In genomic region chr10:102310356-102311024, GRCh38 we compare ENCODE assay signal across 9 cellular contexts.
DNase-seq lines count a peak whose midpoint lies in the region; ATAC-seq and TF ChIP-seq lines count a peak whose summit lies in the region.
"Had no signal": no experiment of that assay in that cellular context is flagged by ENCODE, and none has a peak within 500 bp of the region (broad histone marks: within the 10 kb centered on the region; RNA-seq: fewer than 3 reads in every experiment).

No MANE protein-coding gene starts in this region.

- no peak overlapping the region for H3K4me3 Mint-ChIP-seq in brain
- H3K4me3 Mint-ChIP-seq: stimulated activated naive CD8-positive, alpha-beta T cell treated with anti-CD3 and anti-CD28 coated beads, Interleukin-15, Interleukin-2, amounts not matched to agents 100 ng/mL and 50 ng/mL, for 24 hours had no signal

- H3K27me3 ChIP-seq in skeletal muscle tissue (ENCODE audit: control insufficient read depth in 3 of 3, insufficient read depth in 3 of 3, low read length in 3 of 3) = no peaks in the 10 kb centered on the region
- no peaks in the 10 kb centered on the region for H3K27me3 ChIP-seq in thyroid gland
- no peaks in the 10 kb centered on the region for H3K27me3 ChIP-seq in Peyer's patch

- WGBS in thyroid gland, 2 donors = 75 to 83% methylated on average over 4 of the region's 4 CpGs

- H3K27me3 Mint-ChIP-seq in brain = no peaks in the 10 kb centered on the region
- H3K27me3 Mint-ChIP-seq: stimulated activated naive CD8-positive, alpha-beta T cell treated with anti-CD3 and anti-CD28 coated beads, Interleukin-15, Interleukin-2, amounts not matched to agents 100 ng/mL and 50 ng/mL, for 24 hours had no signal

- no peaks in the 10 kb centered on the region for H3K36me3 ChIP-seq in skeletal muscle tissue (ENCODE audit: control insufficient read depth in 3 of 3, insufficient read depth in 3 of 3, low read length in 3 of 3)
- no peaks in the 10 kb centered on the region for H3K36me3 ChIP-seq in thyroid gland
- H3K36me3 ChIP-seq in Peyer's patch = peaks cover 0 to 16% (median 0%) of the 10 kb centered on the region in 3 donors

- no peak for TF ChIP-seq POLR2A in thyroid gland (IDR thresholded peaks at IDR 0.05)
- no peak for TF ChIP-seq POLR2A in Peyer's patch (IDR thresholded peaks at IDR 0.05)

- H3K36me3 Mint-ChIP-seq in brain = peaks cover 34% of the 10 kb centered on the region

- H3K4me3 ChIP-seq in skeletal muscle tissue (ENCODE audit: low read length in 3 of 3) = no peak overlapping the region
- no peak overlapping the region for H3K4me3 ChIP-seq in thyroid gland (replicated peaks in 1 of 3)
- no peak overlapping the region for H3K4me3 ChIP-seq in Peyer's patch

- DNase-seq in HK-2 (ENCODE audit: unreplicated experiment) (peak; percentile 68), iris pigment epithelial cell (ENCODE audit: low read depth) (peak; percentile 65), NCI-H510A treated with DMSO at 0.1 percent for 48 hours (lab: John Stamatoyannopoulos, UW) (no peak), thyroid gland (no peak), Peyer's patch (no peak)

- H3K9ac ChIP-seq in skeletal muscle tissue (ENCODE audit: low read depth in 1 of 3, low read length in 3 of 3) = peak overlapping the region in 2 of 3 donors; percentile 1 to 6

- TF ChIP-seq CTCF in brain (conservative IDR thresholded peaks at IDR 0.05) (no peak), thyroid gland (IDR thresholded peaks at IDR 0.05) (no peak), Peyer's patch (IDR thresholded peaks at IDR 0.05) (no peak)

- H3K4me1 ChIP-seq in skeletal muscle tissue (ENCODE audit: control insufficient read depth in 3 of 3, insufficient read depth in 3 of 3, low read length in 3 of 3) (peaks cover 50 to 66% (median 50%) of the 10 kb centered on the region in 3 donors), thyroid gland (peaks cover 15 to 36% of the 10 kb centered on the region in 2 donors), Peyer's patch (peaks cover 0 to 12% (median 2%) of the 10 kb centered on the region in 4 donors)

- H3K27ac ChIP-seq in skeletal muscle tissue (ENCODE audit: low read depth, low read length) = peak overlapping the region; percentile 1
- H3K27ac ChIP-seq in thyroid gland = no peak overlapping the region
- H3K27ac ChIP-seq in Peyer's patch = no peak overlapping the region

- H3K9me3 Mint-ChIP-seq in brain = peaks cover 0 to 6% (median 3%) of the 10 kb centered on the region in 5 experiments
- H3K9me3 Mint-ChIP-seq: stimulated activated naive CD8-positive, alpha-beta T cell treated with anti-CD3 and anti-CD28 coated beads, Interleukin-15, Interleukin-2, amounts not matched to agents 100 ng/mL and 50 ng/mL, for 24 hours had no signal

- intact Hi-C loops in thyroid gland (cut with DNase I) = no loop called here

- H3K4me1 Mint-ChIP-seq in brain = peaks cover 58% of the 10 kb centered on the region

- H3K9me3 ChIP-seq in skeletal muscle tissue (ENCODE audit: control insufficient read depth in 3 of 3, low read length in 3 of 3) (no peaks in the 10 kb centered on the region), thyroid gland (no peaks in the 10 kb centered on the region), Peyer's patch (no peaks in the 10 kb centered on the region)

- no peak for ATAC-seq in HG03565 (IDR thresholded peaks at IDR 0.05; ENCODE audit: unreplicated experiment)

- H3K27ac Mint-ChIP-seq in brain = peak overlapping the region in 3 of 5 experiments; percentile 55 to 66 (median 62)
- H3K27ac Mint-ChIP-seq: stimulated activated naive CD8-positive, alpha-beta T cell treated with anti-CD3 and anti-CD28 coated beads, Interleukin-15, Interleukin-2, amounts not matched to agents 100 ng/mL and 50 ng/mL, for 24 hours had no signal

Comparison
In these comparisons a context has a peak if more than half of its experiments do, and no peak if none do; other contexts are left out.
1. DNase-seq: peak in HK-2 (single experiment) and iris pigment epithelial cell (single experiment); none in NCI-H510A treated with DMSO at 0.1 percent for 48 hours (single experiment), thyroid gland (0 of 2) and Peyer's patch (0 of 3).